Comparison of ENCODE assay signal across 2 cellular contexts in genomic region chrX:154825586-154825985, GRCh38. TPM values are rescaled to one million over a fixed set of nuclear protein-coding genes. Genes with fewer than 3 reads are reported as not detected.
"Had no signal": no experiment of that assay in that cellular context is flagged by ENCODE, and none has a peak within 500 bp of the region (broad histone marks: within the 10 kb centered on the region; RNA-seq: fewer than 3 reads in every experiment).

No MANE protein-coding gene starts in this region.

RNA-seq across cellular contexts. Expression of gene SMIM9, which starts 8.9 kb away (rescaled TPM):
- total RNA-seq: G401, GM12878 had no signal
- polyA plus RNA-seq: GM12878 had no signal
